ENCODE assay signal across 1 cellular context in genomic region chr12:108441549-108441948, GRCh38.
TF ChIP-seq lines count a peak whose summit lies in the region.

No MANE protein-coding gene starts in this region.

TF ChIP-seq in H1, 55 proteins besides CTCF, POLR2A, EP300 and RAD21 (continued from another document):
- no peak for TF ChIP-seq CHD7 (IDR thresholded peaks at IDR 0.05; ENCODE audit: insufficient replicate concordance, low read length)
TF ChIP-seq in H1: peak in this region for 1.
